ENCODE assay signal across 8 cellular contexts in the genomic region with DNA sequence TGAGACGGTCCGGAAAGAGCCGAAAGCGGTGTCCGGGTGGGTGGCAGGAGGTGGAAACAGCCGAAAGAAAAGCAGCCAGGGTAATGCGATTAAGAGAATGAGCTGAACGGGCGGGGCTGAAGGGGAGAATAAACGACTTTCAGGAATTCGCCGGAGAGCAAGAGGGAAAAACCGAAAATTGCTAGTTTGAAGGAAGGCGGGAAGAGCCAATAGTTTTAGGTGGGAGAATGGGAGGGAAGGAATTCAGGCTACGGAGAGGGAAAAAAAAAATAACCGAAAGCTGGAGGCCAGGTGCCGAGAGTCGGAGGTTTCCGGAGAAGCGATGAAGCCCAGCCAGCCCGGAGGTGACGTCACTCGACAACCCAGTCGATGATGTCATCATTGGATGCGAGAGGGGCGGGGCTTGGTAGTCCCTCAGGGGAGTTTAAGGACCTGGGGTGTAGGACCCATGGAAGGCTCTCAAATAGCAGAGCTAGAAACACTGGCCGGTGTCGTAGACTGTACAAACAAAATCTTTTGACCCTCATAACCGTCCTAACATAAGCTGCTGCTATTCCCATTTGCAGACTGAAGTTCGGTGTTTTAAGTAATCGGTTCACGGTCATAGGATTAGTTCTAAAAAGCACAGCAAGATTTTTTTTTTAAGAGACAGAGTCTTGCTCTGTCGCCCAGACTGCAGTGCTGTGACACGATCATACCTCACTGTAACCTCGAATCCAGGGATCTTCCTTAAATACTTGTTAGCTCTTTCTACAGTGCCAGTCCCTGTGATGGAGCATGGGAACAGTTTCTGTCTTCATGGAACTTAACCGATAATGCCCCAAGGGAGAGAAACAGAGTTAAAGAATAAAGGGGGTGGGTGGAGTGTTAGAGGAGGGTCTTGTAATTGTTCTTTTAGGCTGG. TPM values are rescaled to one million over a fixed set of nuclear protein-coding genes. Genes with fewer than 3 reads are reported as not detected.
DNase-seq lines count a peak whose midpoint lies in the region; ATAC-seq, FAIRE-seq and TF ChIP-seq lines count a peak whose summit lies in the region.

ZC3H4 (minus strand) TSS at position 331 of the 903 bp plus-strand sequence. CDS start 1,192 bp downstream, outside the sequence.

- DNase-seq in AML-193 (lab: John Stamatoyannopoulos, UW): peak; percentile 84 to 85
- peak; percentile 76 for DNase-seq in GM19239 (ENCODE audit: insufficient read length, low spot score)
- DNase-seq in Karpas-422: peak; percentile 98
- peak; percentile 92 to 98 (median 97) for DNase-seq in Peyer's patch
- peak; percentile 96 for DNase-seq in activated T-cell treated with anti-CD3 and anti-CD28 coated beads, Interleukin-2, amount 50 U/mL, for 4 hours
- DNase-seq in erythroblast (lab: John Stamatoyannopoulos, UW): peak; percentile 96 to 98
- DNase-seq in mucosa of gallbladder (ENCODE audit: low spot score): peak; percentile 96
- peak; percentile 91 to 98 for DNase-seq in stimulated activated CD8-positive, alpha-beta memory T cell treated with anti-CD3 and anti-CD28 coated beads, Interleukin-4, amount 100 ng/mL, for 4 hours (ENCODE audit: low read depth in 2 of 2, low spot score in 1 of 2)

- peak in 2 of 6 experiments; percentile 2 to 11 for TF ChIP-seq CTCF in Peyer's patch (IDR thresholded peaks at IDR 0.05)

- peak; percentile 13 to 22 for ATAC-seq in activated T-cell treated with anti-CD3 and anti-CD28 coated beads, Interleukin-2, amount 50 U/mL, for 4 hours

- H3K4me1 ChIP-seq in Karpas-422 (ENCODE audit: low read length): peaks cover 26% of the 10 kb centered on the region
- H3K4me1 ChIP-seq in Peyer's patch: peaks cover 0 to 21% (median 4%) of the 10 kb centered on the region in 4 donors

- no peaks in the 10 kb centered on the region for H3K27me3 Mint-ChIP-seq in activated T-cell treated with anti-CD3 and anti-CD28 coated beads, Interleukin-2, amount 50 U/mL, for 4 hours (ENCODE audit: low read depth)

- no peaks in the 10 kb centered on the region for H3K27me3 ChIP-seq in Karpas-422 (ENCODE audit: low read length)
- H3K27me3 ChIP-seq in Peyer's patch: no peaks in the 10 kb centered on the region

- peaks cover 33% of the 10 kb centered on the region for H3K79me2 ChIP-seq in Karpas-422 (ENCODE audit: low read length)

- H2AFZ ChIP-seq in Karpas-422 (ENCODE audit: low read length): peak within 1 kb of the TSS; percentile 19; the same call in 1 of the 2 replicates

- no peaks in the 10 kb centered on the region for H4K20me1 ChIP-seq in Karpas-422 (ENCODE audit: insufficient read depth, low read depth, low read length)

- H3K4me3 ChIP-seq in Karpas-422 (ENCODE audit: low read length): peak within 1 kb of the TSS; percentile 95
- peak within 1 kb of the TSS; percentile 88 to 99 (median 95) for H3K4me3 ChIP-seq in Peyer's patch

- TF ChIP-seq POLR2A in Peyer's patch (IDR thresholded peaks at IDR 0.05): peak in 1 of 2 donors; percentile 75
- peak; percentile 96 for TF ChIP-seq POLR2A in erythroblast (IDR thresholded peaks at IDR 0.05; ENCODE audit: low read length)

- peak; percentile 96 for FAIRE-seq in GM19239 (lab: Jason Lieb, UNC)

- H3K4me1 Mint-ChIP-seq in activated T-cell treated with anti-CD3 and anti-CD28 coated beads, Interleukin-2, amount 50 U/mL, for 4 hours (ENCODE audit: low read depth): peaks cover 25% of the 10 kb centered on the region

- peak within 1 kb of the TSS; percentile 100 for H3K9ac ChIP-seq in Karpas-422 (ENCODE audit: low read length)

- no peaks in the 10 kb centered on the region for H3K9me3 Mint-ChIP-seq in activated T-cell treated with anti-CD3 and anti-CD28 coated beads, Interleukin-2, amount 50 U/mL, for 4 hours

- no peaks in the 10 kb centered on the region for H3K9me2 ChIP-seq in Karpas-422 (replicated peaks; ENCODE audit: insufficient read depth, low read length)

- peaks cover 16% of the 10 kb centered on the region for H3K36me3 Mint-ChIP-seq in activated T-cell treated with anti-CD3 and anti-CD28 coated beads, Interleukin-2, amount 50 U/mL, for 4 hours (ENCODE audit: insufficient read depth)

- peak within 1 kb of the TSS; percentile 95 for H3K4me3 Mint-ChIP-seq in activated T-cell treated with anti-CD3 and anti-CD28 coated beads, Interleukin-2, amount 50 U/mL, for 4 hours

- H3K27ac ChIP-seq in Karpas-422 (ENCODE audit: low read length) (peak within 1 kb of the TSS; percentile 99), Peyer's patch (peak within 1 kb of the TSS; percentile 98 to 100 (median 99))

- H3K36me3 ChIP-seq in Karpas-422 (ENCODE audit: insufficient read depth, low read length) (peaks cover 15% of the 10 kb centered on the region; the same call in 1 of the 2 replicates), Peyer's patch (no peaks in the 10 kb centered on the region)

- H3K4me2 ChIP-seq in Karpas-422 (ENCODE audit: low read depth, low read length, poor library complexity, severe bottlenecking): peak within 1 kb of the TSS; percentile 89

- no peaks in the 10 kb centered on the region for H3K9me3 ChIP-seq in Karpas-422 (ENCODE audit: low read length)
- no peaks in the 10 kb centered on the region for H3K9me3 ChIP-seq in Peyer's patch

RNA-seq across cellular contexts. Expression of gene ZC3H4, which starts in this region (rescaled TPM):
- 13.0 and 29.4 TPM in 2 replicates for total RNA-seq in Karpas-422 (2014; rRNA removed; shearing (Covaris generic); ENCODE audit: low replicate concordance)
- total RNA-seq in Peyer's patch (10 to 100 TPM; 24.7 to 61.9 (median 42.4) TPM), mucosa of gallbladder (45.1 TPM)
- total RNA-seq in activated T-cell treated with anti-CD3 and anti-CD28 coated beads, Interleukin-2, amount 50 U/mL, for 4 hours: 10 to 100 TPM; 77.7 to 91.6 (median 90.4) TPM

Comparison
In these comparisons a context has a peak if more than half of its experiments do, and no peak if none do; other contexts are left out.
1. Peak in every context shown above with its lines: DNase-seq, ATAC-seq, H3K4me3 ChIP-seq and H3K27ac ChIP-seq.